In genomic region chr14:65566820-65567522, GRCh38 we compare ENCODE assay signal across 15 cellular contexts.
DNase-seq lines count a peak whose midpoint lies in the region; ATAC-seq and TF ChIP-seq lines count a peak whose summit lies in the region.
"Had no signal": no experiment of that assay in that cellular context is flagged by ENCODE, and none has a peak within 500 bp of the region (broad histone marks: within the 10 kb centered on the region; RNA-seq: fewer than 3 reads in every experiment).

No MANE protein-coding gene starts in this region.

- no peaks in the 10 kb centered on the region for H3K27me3 ChIP-seq in CD4-positive, alpha-beta T cell (ENCODE audit: control insufficient read depth, insufficient read depth, low read length)
- H3K27me3 ChIP-seq: MG63 had no signal

- CTCF ChIA-PET in CD4-positive, alpha-beta T cell (lab: Charles Lee) = no interaction called here
- CTCF ChIA-PET in activated CD8-positive, alpha-beta T cell treated with anti-CD3 and anti-CD28 coated beads, Interleukin-2, amount 10 ng/mL, durations not matched to agents 7 days and 5 days (lab: Charles Lee) = no interaction called here

- H3K27ac Mint-ChIP-seq in CD4-positive, alpha-beta T cell = peak overlapping the region; percentile 34
- peak overlapping the region; percentile 4 for H3K27ac Mint-ChIP-seq in activated CD8-positive, alpha-beta T cell treated with anti-CD3 and anti-CD28 coated beads, Interleukin-2, amount 10 ng/mL, durations not matched to agents 7 days and 5 days

- no peak for TF ChIP-seq CTCF in CD4-positive, alpha-beta T cell (IDR thresholded peaks at IDR 0.05)

- H3K4me3 Mint-ChIP-seq in CD4-positive, alpha-beta T cell = peak overlapping the region; percentile 18
- no peak overlapping the region for H3K4me3 Mint-ChIP-seq in activated CD8-positive, alpha-beta T cell treated with anti-CD3 and anti-CD28 coated beads, Interleukin-2, amount 10 ng/mL, durations not matched to agents 7 days and 5 days

- H3K9me3 Mint-ChIP-seq in CD4-positive, alpha-beta T cell = peaks cover 3% of the 10 kb centered on the region
- peaks cover 6% of the 10 kb centered on the region for H3K9me3 Mint-ChIP-seq in activated CD8-positive, alpha-beta T cell treated with anti-CD3 and anti-CD28 coated beads, Interleukin-2, amount 10 ng/mL, durations not matched to agents 7 days and 5 days (ENCODE audit: insufficient read depth)

- H3K27ac ChIP-seq in CD4-positive, alpha-beta T cell (ENCODE audit: low read depth, low read length) = no peak overlapping the region
- H3K27ac ChIP-seq: thoracic aorta had no signal

- DNase-seq in CD4-positive, alpha-beta T cell = no peak
- no peak for DNase-seq in activated CD8-positive, alpha-beta T cell treated with anti-CD3 and anti-CD28 coated beads, Interleukin-2, amount 10 ng/mL, durations not matched to agents 7 days and 5 days
- DNase-seq in lung microvascular endothelial cell (ENCODE audit: low read depth in 2 of 2) (peak; percentile 1 to 62), GDM1 (lab: John Stamatoyannopoulos, UW) (no peak), DMS114 treated with DMSO at 0.1 percent for 48 hours (lab: John Stamatoyannopoulos, UW; ENCODE audit: unreplicated experiment) (no peak), NCI-H187 treated with DMSO at 0.1 percent for 48 hours (lab: John Stamatoyannopoulos, UW) (no peak), NCI-H2227 treated with DMSO at 0.1 percent for 48 hours (lab: John Stamatoyannopoulos, UW) (no peak)
- DNase-seq: activated CD4-positive, alpha-beta T cell treated with anti-CD3 and anti-CD28 coated beads, Interleukin-2, amount 50 U/mL, for 48 hours; AML-193; DMS 273 treated with DMSO at 0.1 percent for 48 hours; MG63; NCI-H2107; NCI-H774 had no signal

- no peaks in the 10 kb centered on the region for H3K27me3 Mint-ChIP-seq in CD4-positive, alpha-beta T cell
- no peaks in the 10 kb centered on the region for H3K27me3 Mint-ChIP-seq in activated CD8-positive, alpha-beta T cell treated with anti-CD3 and anti-CD28 coated beads, Interleukin-2, amount 10 ng/mL, durations not matched to agents 7 days and 5 days (ENCODE audit: low read depth)

- intact Hi-C loops in CD4-positive, alpha-beta T cell (cut with DNase I, micrococcal nuclease) = no loop called here

- peaks cover 67% of the 10 kb centered on the region for H3K36me3 Mint-ChIP-seq in CD4-positive, alpha-beta T cell (ENCODE audit: low read depth)
- H3K36me3 Mint-ChIP-seq in activated CD8-positive, alpha-beta T cell treated with anti-CD3 and anti-CD28 coated beads, Interleukin-2, amount 10 ng/mL, durations not matched to agents 7 days and 5 days (ENCODE audit: low read depth) = peaks cover 63% of the 10 kb centered on the region

- ATAC-seq in CD4-positive, alpha-beta T cell (ENCODE audit: poor library complexity) = no peak
- peak; percentile 57 for ATAC-seq in GM18907 (IDR thresholded peaks at IDR 0.05; ENCODE audit: unreplicated experiment)
- peak; percentile 49 for ATAC-seq in activated CD8-positive, alpha-beta T cell treated with anti-CD3 and anti-CD28 coated beads, Interleukin-2, amount 10 ng/mL, durations not matched to agents 7 days and 5 days

- no peaks in the 10 kb centered on the region for H3K9me3 ChIP-seq in CD4-positive, alpha-beta T cell (ENCODE audit: control insufficient read depth, low read length)
- H3K9me3 ChIP-seq: MG63, thoracic aorta had no signal

- peaks cover 62% of the 10 kb centered on the region for H3K4me1 Mint-ChIP-seq in CD4-positive, alpha-beta T cell (ENCODE audit: low read depth)
- H3K4me1 Mint-ChIP-seq in activated CD8-positive, alpha-beta T cell treated with anti-CD3 and anti-CD28 coated beads, Interleukin-2, amount 10 ng/mL, durations not matched to agents 7 days and 5 days (ENCODE audit: low read depth) = peaks cover 25% of the 10 kb centered on the region

- POLR2A ChIA-PET in CD4-positive, alpha-beta T cell (lab: Charles Lee) = no interaction called here
- POLR2A ChIA-PET in activated CD8-positive, alpha-beta T cell treated with anti-CD3 and anti-CD28 coated beads, Interleukin-2, amount 10 ng/mL, durations not matched to agents 7 days and 5 days (lab: Charles Lee) = no interaction called here

Comparison
In these comparisons a context has a peak if more than half of its experiments do, and no peak if none do; other contexts are left out.
1. DNase-seq: peak in lung microvascular endothelial cell (2 of 2); none in CD4-positive, alpha-beta T cell (0 of 10), activated CD8-positive, alpha-beta T cell treated with anti-CD3 and anti-CD28 coated beads, Interleukin-2, amount 10 ng/mL, durations not matched to agents 7 days and 5 days (single experiment), GDM1 (single experiment), DMS114 treated with DMSO at 0.1 percent for 48 hours (single experiment), NCI-H187 treated with DMSO at 0.1 percent for 48 hours (single experiment) and NCI-H2227 treated with DMSO at 0.1 percent for 48 hours (single experiment).